ENCODE assay signal across 1 cellular context in genomic region chr7:96624954-96625353, GRCh38.
TF ChIP-seq lines count a peak whose summit lies in the region.

No MANE protein-coding gene starts in this region.

TF ChIP-seq in H1, 55 proteins besides CTCF, POLR2A, EP300 and RAD21:
- TF ChIP-seq TAF7 (optimal IDR thresholded peaks at IDR 0.05; ENCODE audit: borderline replicate concordance, low read depth, low read length) = peak; percentile 55
- TF ChIP-seq SP2 (IDR thresholded peaks at IDR 0.05; ENCODE audit: low read length) = no peak
